In genomic region chr19:33469171-33470039, GRCh38 we compare ENCODE assay signal across 24 cellular contexts. TPM values are rescaled to one million over a fixed set of nuclear protein-coding genes. Genes with fewer than 3 reads are reported as not detected.
DNase-seq lines count a peak whose midpoint lies in the region; ATAC-seq and TF ChIP-seq lines count a peak whose summit lies in the region.
"Had no signal": no experiment of that assay in that cellular context is flagged by ENCODE, and none has a peak within 500 bp of the region (broad histone marks: within the 10 kb centered on the region; RNA-seq: fewer than 3 reads in every experiment).

No MANE protein-coding gene starts in this region.

- intact Hi-C loops in Right ventricle myocardium inferior (cut with DNase I), result no loop called here
- intact Hi-C loops in Right ventricle myocardium superior (cut with DNase I), result no loop called here

- DNase-seq in Right ventricle myocardium inferior (ENCODE audit: missing footprints), result peak; percentile 18
- DNase-seq in Right ventricle myocardium superior, result no peak
- DNase-seq in coronary artery (ENCODE audit: low spot score), result peak; percentile 60
- peak; percentile 72 for DNase-seq in mesenteric fat pad (ENCODE audit: low spot score)
- DNase-seq in superior temporal gyrus (ENCODE audit: extremely low spot score), result peak; percentile 35
- no peak for DNase-seq in DMS 273 treated with DMSO at 0.1 percent for 48 hours (lab: John Stamatoyannopoulos, UW)
- DNase-seq in EL, result no peak
- DNase-seq: activated B cell treated with CpG ODN at 0.5 μM for 24 hours; activated CD4-positive, alpha-beta memory T cell treated with anti-CD3 and anti-CD28 coated beads for 36 hours; activated gamma-delta T cell treated with Interleukin-2 at 50 U/mL for 16 hours; activated T-cell treated with anti-CD3 and anti-CD28 coated beads for 4 hours; C1 segment of cervical spinal cord; DMS79; effector CD4-positive, alpha-beta T cell; GF-D8; H7; heart right ventricle; left cardiac atrium; NCI-H1092 treated with DMSO at 0.1 percent for 48 hours; NCI-H187; NCI-H524 treated with DMSO at 0.1 percent for 48 hours; SJCRH30; trophoblast cell had no signal

- no peak overlapping the region for H3K4me3 ChIP-seq in coronary artery
- H3K4me3 ChIP-seq: heart right ventricle, SJCRH30, smooth muscle cell had no signal

- ATAC-seq in Right ventricle myocardium inferior (no peak), Right ventricle myocardium superior (ENCODE audit: poor library complexity) (no peak)
- ATAC-seq: heart right ventricle, left cardiac atrium had no signal

- no peak for TF ChIP-seq CTCF in coronary artery (IDR thresholded peaks at IDR 0.05)

- no peak overlapping the region for H3K27ac ChIP-seq in coronary artery
- H3K27ac ChIP-seq: heart right ventricle, SJCRH30 had no signal

RNA-seq across cellular contexts. Expression of gene PEPD, which starts 52.2 kb away (rescaled TPM):
- 32.1 TPM for total RNA-seq in Right ventricle myocardium inferior
- total RNA-seq in Right ventricle myocardium superior, result 29.6 TPM
- 97.0 TPM for total RNA-seq in mesenteric fat pad

Comparison
In these comparisons a context has a peak if more than half of its experiments do, and no peak if none do; other contexts are left out.
1. DNase-seq: peak in Right ventricle myocardium inferior (single experiment), coronary artery (single experiment), mesenteric fat pad (single experiment) and superior temporal gyrus (single experiment); none in Right ventricle myocardium superior (single experiment), DMS 273 treated with DMSO at 0.1 percent for 48 hours (single experiment) and EL (single experiment).